Comparison of ENCODE assay signal across 27 cellular contexts in the genomic region with DNA sequence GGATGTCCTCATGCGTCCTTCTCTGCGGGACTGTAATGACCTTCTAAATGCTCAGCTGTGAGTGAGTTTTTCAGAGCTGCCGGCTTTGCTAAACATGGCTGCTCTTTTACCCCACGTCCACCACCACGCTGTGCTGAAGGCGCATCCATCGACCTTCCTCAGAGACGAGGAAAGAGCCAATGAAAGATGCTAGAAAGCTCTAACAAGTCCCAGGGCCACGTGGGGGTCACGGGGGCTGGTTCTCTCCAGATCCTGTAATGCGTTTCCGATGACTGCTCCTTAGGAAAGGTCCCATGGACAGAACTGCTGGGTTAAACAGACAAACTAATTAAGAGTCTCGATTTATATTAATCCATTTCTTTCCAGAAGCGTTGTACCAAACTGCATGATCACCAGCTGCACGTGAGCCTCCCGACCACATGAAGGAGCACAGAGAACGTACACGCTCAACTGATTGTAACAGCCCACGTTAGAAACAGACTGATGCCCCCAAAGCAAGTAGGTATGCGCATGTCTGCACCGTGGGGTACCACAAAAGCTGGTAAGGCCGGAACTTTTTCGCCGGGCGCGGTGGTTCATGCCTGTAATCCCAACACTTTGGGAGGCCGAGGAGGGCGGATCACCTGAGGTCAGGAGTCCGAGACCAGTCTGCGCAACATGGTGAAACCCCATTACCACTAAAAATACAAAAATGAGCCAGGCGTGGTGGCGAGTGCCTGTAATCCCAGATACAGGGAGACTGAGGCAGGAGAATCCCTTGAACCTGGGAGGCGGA.
"Had no signal": no experiment of that assay in that cellular context is flagged by ENCODE, and none has a peak within 500 bp of the region (broad histone marks: within the 10 kb centered on the region; RNA-seq: fewer than 3 reads in every experiment).

No MANE protein-coding gene starts in this region.

- DNase-seq: activated CD4-positive, alpha-beta T cell treated with anti-CD3 and anti-CD28 coated beads, Interleukin-2, amount 10 ng/mL, durations not matched to agents 24 days and 14 days; activated CD8-positive, alpha-beta T cell treated with anti-CD3 and anti-CD28 coated beads for 36 hours; activated naive CD4-positive, alpha-beta T cell; activated T-cell treated with anti-CD3 and anti-CD28 coated beads, Interleukin-2, amount 50 U/mL, for 1 hour; brain microvascular endothelial cell; esophagus squamous epithelium; gastrocnemius medialis; naive thymus-derived CD4-positive, alpha-beta T cell; occipital lobe; stimulated activated CD4-positive, alpha-beta T cell treated with anti-CD3 and anti-CD28 coated beads, Interleukin-2, amount 100 ng/mL, for 24 hours; T1000; transverse colon had no signal

- H3K9me3 Mint-ChIP-seq: activated CD4-positive, alpha-beta T cell treated with anti-CD3 and anti-CD28 coated beads, Interleukin-2, amount 10 ng/mL, durations not matched to agents 24 days and 14 days; T-helper 1 cell treated with Interleukin-12 subunit alpha and Interleukin-12 subunit beta and Interleukin-4 antibody, amounts not matched to agents 30 μg/mL and 1 μg/mL, for 36 hours had no signal

- H3K4me3 ChIP-seq: adrenal gland, ascending aorta, dorsolateral prefrontal cortex, esophagus squamous epithelium, gastrocnemius medialis, lung, prostate gland, skin epidermis, transverse colon, vagina had no signal

- H3K27me3 ChIP-seq: adrenal gland, ascending aorta, brain microvascular endothelial cell, gastrocnemius medialis, transverse colon, vagina had no signal

- H3K36me3 ChIP-seq: adrenal gland, ascending aorta, brain microvascular endothelial cell, esophagus squamous epithelium, gastrocnemius medialis, prostate gland, transverse colon, vagina had no signal

- H3K4me3 Mint-ChIP-seq: activated CD4-positive, alpha-beta T cell treated with anti-CD3 and anti-CD28 coated beads, Interleukin-2, amount 10 ng/mL, durations not matched to agents 24 days and 14 days; activated CD8-positive, alpha-beta T cell treated with anti-CD3 and anti-CD28 coated beads for 36 hours; activated naive CD8-positive, alpha-beta T cell; central memory CD8-positive, alpha-beta T cell; naive thymus-derived CD4-positive, alpha-beta T cell; neural crest cell; stimulated activated memory B cell treated with anti-CD40 and anti-IgM and Interleukin-4, amounts not matched to agents 10 μg/mL and 1 μg/mL and 100 μg/mL, for 72 hours; T-helper 1 cell treated with Interleukin-12 subunit alpha and Interleukin-12 subunit beta and Interleukin-4 antibody, amounts not matched to agents 30 μg/mL and 1 μg/mL, for 36 hours had no signal

- H3K9me3 ChIP-seq: adrenal gland, ascending aorta, esophagus squamous epithelium, gastrocnemius medialis, prostate gland, transverse colon, vagina had no signal

- ATAC-seq: activated CD4-positive, CD25-positive, alpha-beta regulatory T cell treated with anti-CD3 and anti-CD28 coated beads, Interleukin-2, amount 50 U/mL, for 24 hours; activated CD8-positive, alpha-beta T cell treated with anti-CD3 and anti-CD28 coated beads for 36 hours; gastrocnemius medialis; left colon; naive thymus-derived CD4-positive, alpha-beta T cell; stimulated activated memory B cell treated with anti-CD40 and anti-IgM and Interleukin-4, amounts not matched to agents 10 μg/mL and 1 μg/mL and 100 μg/mL, for 72 hours had no signal

- H3K27ac Mint-ChIP-seq: activated CD4-positive, alpha-beta T cell treated with anti-CD3 and anti-CD28 coated beads, Interleukin-2, amount 10 ng/mL, durations not matched to agents 24 days and 14 days; activated CD8-positive, alpha-beta T cell treated with anti-CD3 and anti-CD28 coated beads for 36 hours; activated naive CD8-positive, alpha-beta T cell; naive thymus-derived CD4-positive, alpha-beta T cell; stimulated activated memory B cell treated with anti-CD40 and anti-IgM and Interleukin-4, amounts not matched to agents 10 μg/mL and 1 μg/mL and 100 μg/mL, for 72 hours; T-helper 1 cell treated with Interleukin-12 subunit alpha and Interleukin-12 subunit beta and Interleukin-4 antibody, amounts not matched to agents 30 μg/mL and 1 μg/mL, for 36 hours had no signal

- H3K27ac ChIP-seq: adrenal gland, ascending aorta, brain microvascular endothelial cell, dorsolateral prefrontal cortex, esophagus squamous epithelium, gastrocnemius medialis, prostate gland, skin epidermis, transverse colon, vagina, VCaP had no signal

- H3K4me1 Mint-ChIP-seq: activated CD4-positive, alpha-beta T cell treated with anti-CD3 and anti-CD28 coated beads, Interleukin-2, amount 10 ng/mL, durations not matched to agents 24 days and 14 days; central memory CD8-positive, alpha-beta T cell; naive thymus-derived CD4-positive, alpha-beta T cell; stimulated activated memory B cell treated with anti-CD40 and anti-IgM and Interleukin-4, amounts not matched to agents 10 μg/mL and 1 μg/mL and 100 μg/mL, for 72 hours had no signal

- H3K4me1 ChIP-seq: adrenal gland, ascending aorta, esophagus squamous epithelium, gastrocnemius medialis, prostate gland, transverse colon, vagina had no signal

- H3K27me3 Mint-ChIP-seq: activated CD4-positive, alpha-beta T cell treated with anti-CD3 and anti-CD28 coated beads, Interleukin-2, amount 10 ng/mL, durations not matched to agents 24 days and 14 days; central memory CD8-positive, alpha-beta T cell had no signal

- H3K36me3 Mint-ChIP-seq: activated naive CD8-positive, alpha-beta T cell; naive thymus-derived CD4-positive, alpha-beta T cell; stimulated activated memory B cell treated with anti-CD40 and anti-IgM and Interleukin-4, amounts not matched to agents 10 μg/mL and 1 μg/mL and 100 μg/mL, for 72 hours had no signal
